In genomic region chr5:119578937-119579336, GRCh38 we compare ENCODE assay signal across 1 cellular context.
TF ChIP-seq lines count a peak whose summit lies in the region.

No MANE protein-coding gene starts in this region.

TF ChIP-seq in GM12878, 131 proteins besides CTCF, POLR2A, EP300 and RAD21 (continued from another document):
- TF ChIP-seq CUX1 (IDR thresholded peaks at IDR 0.05; ENCODE audit: insufficient replicate concordance, low read depth, low read length) (no peak), RAD51 (IDR thresholded peaks at IDR 0.05) (peak; percentile 44; the same call in 1 of the 2 replicates), IRF4 (IDR thresholded peaks at IDR 0.05; ENCODE audit: low read depth, low read length) (no peak), CHD1 (IDR thresholded peaks at IDR 0.05; ENCODE audit: low read depth, low read length) (no peak)
